ENCODE assay signal across 8 cellular contexts in the genomic region with DNA sequence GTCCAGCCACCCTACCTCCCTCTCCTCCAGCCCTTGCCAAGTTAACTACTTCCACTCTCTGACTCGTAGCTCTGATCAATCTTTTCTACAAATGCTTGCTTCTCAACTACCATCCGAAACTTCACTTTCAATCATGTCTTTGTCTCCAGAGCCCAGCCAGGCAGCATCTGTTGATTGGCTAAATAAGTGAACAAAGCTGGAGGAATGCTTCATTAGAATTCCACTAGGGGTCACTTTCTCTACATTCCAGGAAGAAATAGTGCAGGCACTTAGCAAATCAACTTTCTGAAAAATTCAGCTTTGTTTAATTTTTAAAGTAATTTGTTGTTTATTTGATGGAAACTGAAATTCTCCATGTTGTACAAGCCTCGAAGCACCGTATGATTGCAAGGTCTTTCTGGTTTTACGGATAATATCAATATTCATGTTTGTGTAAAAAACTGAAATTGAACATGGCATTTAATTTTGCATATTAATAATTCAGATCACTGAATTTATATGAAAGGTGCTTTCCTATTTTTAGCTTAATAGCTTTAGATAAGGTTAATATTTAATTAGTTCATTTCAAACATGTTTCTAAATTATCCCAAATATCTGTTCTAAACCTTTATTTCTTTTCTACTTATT. TPM values are rescaled to one million over a fixed set of nuclear protein-coding genes. Genes with fewer than 3 reads are reported as not detected.
DNase-seq lines count a peak whose midpoint lies in the region; ATAC-seq, FAIRE-seq and TF ChIP-seq lines count a peak whose summit lies in the region.

No MANE protein-coding gene starts in this region.

- DNase-seq in activated naive CD4-positive, alpha-beta T cell treated with anti-CD3 and anti-CD28 coated beads, Interleukin-2, amount 10 ng/mL, durations not matched to agents 7 days and 5 days, result peak; percentile 38
- no peak for DNase-seq in activated naive CD4-positive, alpha-beta T cell (lab: John Stamatoyannopoulos, UW)
- DNase-seq in NCI-H69 (lab: John Stamatoyannopoulos, UW) (peak; percentile 43), K562 (ENCODE audit: extremely low read depth in 1 of 4, low spot score in 3 of 4) (peak in 2 of 4 experiments; percentile 36 to 49), stomach (no peak)

- intact Hi-C loops in K562 (cut with micrococcal nuclease), result loop anchor here (2.0 to 5.0 kb wide), 3 partner anchors 77 to 422 kb away; no protein-coding TSS in a partner anchor
- intact Hi-C loops in stomach (cut with DNase I; ENCODE audit: low total_unique reads), result loop anchor here (10.0 kb wide), 1 partner anchor 145 kb away; no protein-coding TSS in a partner anchor

- in situ Hi-C loops in K562 (cut with MboI), result loop anchor here (5.0 kb wide), 1 partner anchor 137 kb away; no protein-coding TSS in a partner anchor

- TF ChIP-seq POLR2A in K562 (conservative IDR thresholded peaks at IDR 0.05), result no peak
- TF ChIP-seq POLR2A in stomach (IDR thresholded peaks at IDR 0.05), result no peak

- POLR2A ChIA-PET in K562 (lab: Yijun Ruan, JAX), result interaction anchor here (0.8 kb wide), 1 partner anchor 27 kb away, joined by 4 read pairs; no protein-coding TSS in a partner anchor

- H3K27me3 ChIP-seq in K562 (ENCODE audit: control insufficient read depth in 2 of 2, insufficient read depth in 2 of 2, low read length in 2 of 2), result peaks cover 0 to 2% of the 10 kb centered on the region in 2 experiments; a peak in 2 of 5 replicates
- H3K27me3 ChIP-seq in iPS-20b (ENCODE audit: insufficient read depth, low read length), result no peaks in the 10 kb centered on the region
- H3K27me3 ChIP-seq in stomach, result peaks cover 0 to 4% (median 0%) of the 10 kb centered on the region in 3 donors

- TF ChIP-seq RAD21 in K562 (CRISPR knock-in tag; conservative IDR thresholded peaks at IDR 0.05 in 1 of 2, IDR thresholded peaks at IDR 0.05 in 1 of 2), result peak; percentile 72 to 80

- peak; percentile 52 to 73 (median 59); a peak in 5 of 6 replicates for TF ChIP-seq CTCF in K562 (IDR thresholded peaks at IDR 0.05 in 2 of 3, conservative IDR thresholded peaks at IDR 0.05 in 1 of 3; ENCODE audit: insufficient read depth in 2 of 3, low read depth in 1 of 3, low read length in 3 of 3)
- TF ChIP-seq CTCF in stomach (IDR thresholded peaks at IDR 0.05), result peak in 5 of 7 experiments; percentile 19 to 61 (median 38)

- no peaks in the 10 kb centered on the region for H3K36me3 ChIP-seq in K562 (ENCODE audit: control insufficient read depth, insufficient read depth, low read length)
- no peaks in the 10 kb centered on the region for H3K36me3 ChIP-seq in iPS-20b (ENCODE audit: insufficient read depth, low read depth, low read length)
- no peaks in the 10 kb centered on the region for H3K36me3 ChIP-seq in stomach

- BruUV-seq in K562 (replicated peaks; lab: Mats Ljungman, UMichigan), result no TSS peak

- H3K36me3 Mint-ChIP-seq in activated naive CD4-positive, alpha-beta T cell treated with anti-CD3 and anti-CD28 coated beads, Interleukin-2, amount 10 ng/mL, durations not matched to agents 7 days and 5 days, result no peaks in the 10 kb centered on the region

- H4K20me1 ChIP-seq in K562 (replicated peaks; ENCODE audit: control insufficient read depth, insufficient read depth, low read length), result no peaks in the 10 kb centered on the region

- H3K9me1 ChIP-seq in K562 (ENCODE audit: control insufficient read depth, insufficient read depth, low read length), result no peaks in the 10 kb centered on the region

- H3K9ac ChIP-seq in K562 (ENCODE audit: insufficient read depth in 1 of 2, low read depth in 2 of 2, low read length in 2 of 2) (no peak overlapping the region), iPS-20b (ENCODE audit: low read depth, low read length) (peak overlapping the region; percentile 45; the same call in 1 of the 2 replicates)

- no peaks in the 10 kb centered on the region for H3K27me3 Mint-ChIP-seq in activated naive CD4-positive, alpha-beta T cell treated with anti-CD3 and anti-CD28 coated beads, Interleukin-2, amount 10 ng/mL, durations not matched to agents 7 days and 5 days

- no peak overlapping the region for H3K27ac ChIP-seq in K562 (ENCODE audit: extremely low read depth, low read depth, low read length)
- H3K27ac ChIP-seq in iPS-20b (ENCODE audit: low read length), result no peak overlapping the region
- no peak overlapping the region for H3K27ac ChIP-seq in stomach

- CTCF ChIA-PET in activated naive CD4-positive, alpha-beta T cell treated with anti-CD3 and anti-CD28 coated beads, Interleukin-2, amount 10 ng/mL, durations not matched to agents 7 days and 5 days (lab: Charles Lee), result interaction anchor here (0.8 to 8.7 kb wide), 26 partner anchors 9 to 439 kb away, joined by 3 to 90 read pairs (median 5); partner anchors contain the start of genes HELB, LLPH and TMBIM4
- CTCF ChIA-PET in K562 (lab: Yijun Ruan, JAX; ENCODE audit: low intra/inter-chr PET ratio), result interaction anchor here (0.6 to 1.6 kb wide), 3 partner anchors 9 to 427 kb away, joined by 3 to 10 read pairs (median 3); no protein-coding TSS in a partner anchor

- H3K9me3 Mint-ChIP-seq in activated naive CD4-positive, alpha-beta T cell treated with anti-CD3 and anti-CD28 coated beads, Interleukin-2, amount 10 ng/mL, durations not matched to agents 7 days and 5 days, result no peaks in the 10 kb centered on the region

- H3K4me3 ChIP-seq in K562, result no peak overlapping the region
- no peak overlapping the region for H3K4me3 ChIP-seq in iPS-20b (ENCODE audit: low read length)
- no peak overlapping the region for H3K4me3 ChIP-seq in stomach

- 0 out of 2 replicates have a peak overlapping the region, but pooled peaks have one; percentile 60 for H2AFZ ChIP-seq in K562 (ENCODE audit: low read depth, low read length)

- 1% methylated on average over 5 of the region's 5 CpGs for WGBS in K562 (ENCODE audit: insufficient coverage, low coverage, missing lambda C conversion rate)
- WGBS in stomach, 5 donors, result 51 to 61% (median 58%) methylated on average over 5 of the region's 5 CpGs

- no peak for TF ChIP-seq EP300 in K562 (IDR thresholded peaks at IDR 0.05; ENCODE audit: low read length)
- TF ChIP-seq EP300 in stomach (IDR thresholded peaks at IDR 0.05), result no peak

- ATAC-seq in HG02938 (IDR thresholded peaks at IDR 0.05; ENCODE audit: unreplicated experiment) (peak; percentile 77), K562 (peak; percentile 88), HG03097 (IDR thresholded peaks at IDR 0.05; ENCODE audit: low FRiP score, unreplicated experiment) (no peak)

- H3K4me1 Mint-ChIP-seq in activated naive CD4-positive, alpha-beta T cell treated with anti-CD3 and anti-CD28 coated beads, Interleukin-2, amount 10 ng/mL, durations not matched to agents 7 days and 5 days, result peaks cover 5% of the 10 kb centered on the region

- peak; percentile 81 for FAIRE-seq in K562 (lab: Jason Lieb, UNC)

- H3K4me1 ChIP-seq in K562 (replicated peaks in 1 of 2; ENCODE audit: control insufficient read depth in 2 of 2, insufficient read depth in 2 of 2, low read length in 2 of 2) (no peaks in the 10 kb centered on the region; a peak in 2 of 5 replicates), iPS-20b (ENCODE audit: insufficient read depth, low read length) (peaks cover 10% of the 10 kb centered on the region; the same call in 1 of the 2 replicates), stomach (peaks cover 0 to 8% (median 0%) of the 10 kb centered on the region in 4 donors)

- H3K79me2 ChIP-seq in K562 (ENCODE audit: control insufficient read depth, insufficient read depth, low read length), result no peaks in the 10 kb centered on the region

- no peak overlapping the region for H3K4me2 ChIP-seq in K562 (ENCODE audit: insufficient read depth, low read length)

- H3K9me3 ChIP-seq in K562 (replicated peaks; ENCODE audit: control insufficient read depth, insufficient read depth, low read depth, low read length), result no peaks in the 10 kb centered on the region
- no peaks in the 10 kb centered on the region for H3K9me3 ChIP-seq in iPS-20b (ENCODE audit: insufficient read depth, low read depth, low read length)
- no peaks in the 10 kb centered on the region for H3K9me3 ChIP-seq in stomach

- H3K4me3 Mint-ChIP-seq in activated naive CD4-positive, alpha-beta T cell treated with anti-CD3 and anti-CD28 coated beads, Interleukin-2, amount 10 ng/mL, durations not matched to agents 7 days and 5 days, result no peak overlapping the region

- no peak overlapping the region for H3K27ac Mint-ChIP-seq in activated naive CD4-positive, alpha-beta T cell treated with anti-CD3 and anti-CD28 coated beads, Interleukin-2, amount 10 ng/mL, durations not matched to agents 7 days and 5 days

TF ChIP-seq in K562, 482 proteins besides CTCF, POLR2A, EP300 and RAD21 (continues in another document):
- TF ChIP-seq SRSF1 (IDR thresholded peaks at IDR 0.05; ENCODE audit: low read depth, low read length) (no peak), TEAD1 (CRISPR knock-in tag; IDR thresholded peaks at IDR 0.05) (peak; percentile 52 to 83; a peak in 3 of 4 replicates), NFYB (IDR thresholded peaks at IDR 0.05; ENCODE audit: extremely low read depth, insufficient read length) (peak; percentile 9), SMC3 (conservative IDR thresholded peaks at IDR 0.05; ENCODE audit: insufficient read depth, low read depth, low read length) (0 out of 2 replicates have a peak, but pooled peaks have one; percentile 36), EHMT2 (IDR thresholded peaks at IDR 0.05) (peak; percentile 76; the same call in 1 of the 2 replicates), FOXJ3 (CRISPR knock-in tag; IDR thresholded peaks at IDR 0.05) (no peak)

RNA-seq across cellular contexts. Expression of gene HELB, which starts 32.4 kb away (rescaled TPM):
- total RNA-seq in K562 (2011; cell fraction: chromatin; rRNA removed; ENCODE audit: low replicate concordance), result 8.3 and 35.0 TPM in 2 replicates
- 3.5 and 6.6 TPM in 2 replicates for total RNA-seq in K562 (2011; cell fraction: nucleolus; rRNA removed)
- 12.2 and 23.0 TPM in 2 replicates for total RNA-seq in K562 (2011; cell fraction: nucleoplasm; rRNA removed)
- total RNA-seq in K562 (2014; rRNA removed) (2.4 and 2.9 TPM in 2 replicates), K562 (2014; rRNA removed; fragmentation: Illumina TruSeq; extraction: Trizol) (7.6 and 9.0 TPM in 2 replicates), K562 (2015; rRNA removed; fragmentation: Illumina TruSeq; extraction: Trizol) (4.8 TPM in 2 replicates), K562 (2021) (5.2 and 5.5 TPM in 2 replicates), stomach (10 to 100 TPM in 1 of 5 donors, 1 to 10 TPM in 2, under 1 TPM in 2; 0.58 to 10.1 (median 3.6) TPM)
- polyA plus RNA-seq in K562 (2011; rRNA removed) (3.7 TPM in 2 replicates), K562 (2014; fragmentation: Illumina TruSeq; extraction: Trizol) (1.9 TPM in 2 replicates), K562 (2014; fragmentation: Nextera tagmentation; extraction: Ambion mirVana) (under 1 TPM; 0.74 to 0.99 TPM), K562 (2014; rRNA removed) (1.9 and 2.0 TPM in 2 replicates), stomach (under 1 TPM; 0.31 to 0.50 (median 0.46) TPM)
- 0.85 and 2.0 TPM in 2 replicates for polyA plus RNA-seq in K562 (2011; cell fraction: cytosol; rRNA removed)
- polyA plus RNA-seq in K562 (2011; cell fraction: nucleus; rRNA removed), result 3.4 and 3.6 TPM in 2 replicates
- polyA plus RNA-seq in K562 (2012), result 1.2 and 1.4 TPM in 2 replicates
- polyA minus RNA-seq in K562 (2011; rRNA and poly(A)+ RNA removed), result 13.6 TPM in 2 replicates
- polyA minus RNA-seq in K562 (2011; cell fraction: cytosol; rRNA and poly(A)+ RNA removed), result 3.8 and 4.7 TPM in 2 replicates
- 7.5 and 12.8 TPM in 2 replicates for polyA minus RNA-seq in K562 (2011; cell fraction: nucleus; rRNA and poly(A)+ RNA removed)

Comparison
In these comparisons a context has a peak if more than half of its experiments do, and no peak if none do; other contexts are left out.
1. DNase-seq: peak in activated naive CD4-positive, alpha-beta T cell treated with anti-CD3 and anti-CD28 coated beads, Interleukin-2, amount 10 ng/mL, durations not matched to agents 7 days and 5 days (single experiment) and NCI-H69 (single experiment); none in activated naive CD4-positive, alpha-beta T cell (0 of 4) and stomach (single experiment).